ENCODE assay signal across 1 cellular context in genomic region chr19:40305403-40305802, GRCh38.
TF ChIP-seq lines count a peak whose summit lies in the region.

No MANE protein-coding gene starts in this region.

TF ChIP-seq in HEK293, 187 proteins besides CTCF, POLR2A, EP300 and RAD21 (continued from another document and continues in another):
- TF ChIP-seq ZNF580 (tag by site-specific recombination; IDR thresholded peaks at IDR 0.05) (no peak), ZNF830 (tag by site-specific recombination; IDR thresholded peaks at IDR 0.05; ENCODE audit: low read depth) (no peak), ZNF645 (tag by site-specific recombination; IDR thresholded peaks at IDR 0.05) (no peak), ZNF19 (tag by site-specific recombination; IDR thresholded peaks at IDR 0.05; ENCODE audit: low read depth) (no peak), ZNF394 (tag by site-specific recombination; IDR thresholded peaks at IDR 0.05; ENCODE audit: borderline replicate concordance) (no peak), ZNF391 (tag by site-specific recombination; IDR thresholded peaks at IDR 0.05; ENCODE audit: borderline replicate concordance, low read depth) (no peak), ATF2 (tag by site-specific recombination; IDR thresholded peaks at IDR 0.05; ENCODE audit: low read depth) (no peak), MEIS1 (CRISPR knock-in tag; IDR thresholded peaks at IDR 0.05; ENCODE audit: borderline replicate concordance) (no peak), TSHZ1 (tag by site-specific recombination; IDR thresholded peaks at IDR 0.05; ENCODE audit: borderline replicate concordance) (no peak), REPIN1 (tag by site-specific recombination; IDR thresholded peaks at IDR 0.05; ENCODE audit: low read depth) (no peak), ZNF707 (tag by site-specific recombination; IDR thresholded peaks at IDR 0.05) (no peak), ZNF48 (tag by site-specific recombination; IDR thresholded peaks at IDR 0.05) (no peak), ZNF626 (tag by site-specific recombination; IDR thresholded peaks at IDR 0.05) (0 out of 2 replicates have a peak, but pooled peaks have one; percentile 16), BCL11A (tag by site-specific recombination; IDR thresholded peaks at IDR 0.05; ENCODE audit: low read depth) (no peak), ZNF121 (tag by site-specific recombination; IDR thresholded peaks at IDR 0.05) (no peak), GLIS2 (tag by site-specific recombination; IDR thresholded peaks at IDR 0.05) (no peak), OSR2 (tag by site-specific recombination; IDR thresholded peaks at IDR 0.05) (no peak), ZNF768 (tag by site-specific recombination; IDR thresholded peaks at IDR 0.05) (no peak), ZNF501 (tag by site-specific recombination; IDR thresholded peaks at IDR 0.05) (no peak; the same call in 1 of the 2 replicates), ZNF692 (tag by site-specific recombination; IDR thresholded peaks at IDR 0.05) (peak; percentile 55; the same call in 1 of the 2 replicates), ZNF18 (tag by site-specific recombination; IDR thresholded peaks at IDR 0.05) (no peak; the same call in 1 of the 2 replicates), ZNF274 (IDR thresholded peaks at IDR 0.05; ENCODE audit: low read length) (no peak), ZNF274 (tag by site-specific recombination; IDR thresholded peaks at IDR 0.05; ENCODE audit: borderline replicate concordance) (no peak), ZNF561 (tag by site-specific recombination; IDR thresholded peaks at IDR 0.05; ENCODE audit: borderline replicate concordance) (no peak; the same call in 1 of the 2 replicates), ZNF518A (tag by site-specific recombination; conservative IDR thresholded peaks at IDR 0.05; ENCODE audit: low read depth) (0 out of 2 replicates have a peak, but pooled peaks have one; percentile 25), IKZF3 (tag by site-specific recombination; IDR thresholded peaks at IDR 0.05) (peak; percentile 45; the same call in 1 of the 2 replicates), ZBTB6 (tag by site-specific recombination; IDR thresholded peaks at IDR 0.05) (no peak), ZNF529 (tag by site-specific recombination; IDR thresholded peaks at IDR 0.05; ENCODE audit: insufficient replicate concordance) (no peak), ZNF558 (tag by site-specific recombination; IDR thresholded peaks at IDR 0.05) (no peak), ELK4 (IDR thresholded peaks at IDR 0.05; ENCODE audit: borderline replicate concordance, low read depth, low read length) (no peak), ZNF133 (tag by site-specific recombination; IDR thresholded peaks at IDR 0.05) (no peak), SALL2 (tag by site-specific recombination; IDR thresholded peaks at IDR 0.05; ENCODE audit: borderline replicate concordance) (no peak), ZNF214 (tag by site-specific recombination; IDR thresholded peaks at IDR 0.05; ENCODE audit: borderline replicate concordance) (no peak), ZBTB26 (tag by site-specific recombination; optimal IDR thresholded peaks at IDR 0.05) (no peak), PRDM1 (tag by site-specific recombination; IDR thresholded peaks at IDR 0.05) (no peak), HOXD13 (CRISPR knock-in tag; IDR thresholded peaks at IDR 0.05; ENCODE audit: borderline replicate concordance) (no peak), ZEB2 (tag by site-specific recombination; IDR thresholded peaks at IDR 0.05) (0 out of 2 replicates have a peak, but pooled peaks have one; percentile 43), ZNF639 (tag by site-specific recombination; IDR thresholded peaks at IDR 0.05) (no peak)
